16 cellular contexts compared by ENCODE assay signal in the genomic region with DNA sequence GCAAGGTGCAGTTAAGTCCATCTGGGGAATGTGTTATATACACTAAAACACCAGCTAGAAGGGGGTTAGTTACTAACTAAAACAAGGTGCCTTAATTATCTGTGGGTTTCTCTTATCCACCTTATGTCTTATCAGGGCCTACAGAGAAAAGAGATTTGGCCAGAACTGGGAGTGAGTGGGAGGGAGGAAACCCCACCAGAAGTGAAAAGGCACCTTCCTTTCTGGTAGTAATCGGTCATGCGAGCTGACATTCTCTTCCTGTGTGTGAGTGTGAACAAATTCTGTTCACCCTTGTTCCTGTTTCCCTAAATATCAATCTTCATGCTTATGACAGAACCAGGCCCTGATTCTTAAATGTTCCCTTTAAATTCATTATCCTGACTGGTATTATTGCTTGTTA. TPM values are rescaled to one million over a fixed set of nuclear protein-coding genes. Genes with fewer than 3 reads are reported as not detected.
DNase-seq lines count a peak whose midpoint lies in the region; ATAC-seq, FAIRE-seq and TF ChIP-seq lines count a peak whose summit lies in the region.
"Had no signal": no experiment of that assay in that cellular context is flagged by ENCODE, and none has a peak within 500 bp of the region (broad histone marks: within the 10 kb centered on the region; RNA-seq: fewer than 3 reads in every experiment).

No MANE protein-coding gene starts in this region.

- H3K36me3 Mint-ChIP-seq in T-helper 17 cell (ENCODE audit: low read depth), result no peaks in the 10 kb centered on the region
- H3K36me3 Mint-ChIP-seq: CD8-positive, alpha-beta memory T cell had no signal

- H3K27ac Mint-ChIP-seq in T-helper 17 cell, result peak overlapping the region; percentile 74
- H3K27ac Mint-ChIP-seq: activated T-helper 17 cell treated with anti-CD3 and anti-CD28 coated beads, Interleukin-2, amount 50 U/mL, for 72 hours had no signal

- no peaks in the 10 kb centered on the region for H3K4me1 Mint-ChIP-seq in T-helper 17 cell

- FAIRE-seq in GM12892 (lab: Jason Lieb, UNC), result peak; percentile 90
- FAIRE-seq in urothelium cell line (lab: Jason Lieb, UNC), result no peak
- FAIRE-seq: colon had no signal

- no peak for TF ChIP-seq POLR2A in GM12892 (IDR thresholded peaks at IDR 0.05; ENCODE audit: low read depth, low read length)

- H3K4me3 Mint-ChIP-seq in T-helper 17 cell, result no peak overlapping the region
- H3K4me3 Mint-ChIP-seq: activated T-helper 17 cell treated with anti-CD3 and anti-CD28 coated beads, Interleukin-2, amount 50 U/mL, for 72 hours; CD8-positive, alpha-beta memory T cell had no signal

- peak; percentile 68 for ATAC-seq in GM19467 (IDR thresholded peaks at IDR 0.05; ENCODE audit: unreplicated experiment)
- ATAC-seq in HG03039 (IDR thresholded peaks at IDR 0.05; ENCODE audit: unreplicated experiment), result peak; percentile 71
- no peak for ATAC-seq in T-helper 17 cell
- ATAC-seq: activated T-helper 17 cell treated with anti-CD3 and anti-CD28 coated beads, Interleukin-2, amount 50 U/mL, for 72 hours; heart right ventricle; mucosa of descending colon had no signal

- no peaks in the 10 kb centered on the region for H3K27me3 Mint-ChIP-seq in T-helper 17 cell

- peak; percentile 14 for DNase-seq in GM12892 (ENCODE audit: insufficient read length)
- DNase-seq in T-helper 17 cell, result no peak
- no peak for DNase-seq in inferior parietal cortex (ENCODE audit: extremely low spot score)
- no peak for DNase-seq in urothelium cell line (ENCODE audit: low spot score)
- DNase-seq in stimulated activated naive CD4-positive, alpha-beta T cell treated with Interleukin-2 at 50 U/mL for 16 hours (lab: John Stamatoyannopoulos, UW), result no peak
- no peak for DNase-seq in DMS114 treated with DMSO at 0.1 percent for 48 hours (lab: John Stamatoyannopoulos, UW; ENCODE audit: unreplicated experiment)
- DNase-seq: CD8-positive, alpha-beta memory T cell; heart right ventricle; mucosa of descending colon; NCI-H446 treated with DMSO at 0.1 percent for 48 hours; sigmoid colon; T-helper 1 cell had no signal

- H3K9me3 ChIP-seq in T-helper 17 cell (ENCODE audit: control insufficient read depth, low read length, poor library complexity, severe bottlenecking), result no peaks in the 10 kb centered on the region
- H3K9me3 ChIP-seq: heart right ventricle, mucosa of descending colon, sigmoid colon had no signal

RNA-seq across cellular contexts. Expression of a gene that starts 43.5 kb away (rescaled TPM):
- polyA plus RNA-seq in GM12892 (2012; ENCODE audit: missing spikeins), result not detected
- total RNA-seq in T-helper 17 cell, result not detected
- total RNA-seq: activated T-helper 17 cell treated with anti-CD3 and anti-CD28 coated beads, Interleukin-2, amount 50 U/mL, for 72 hours; CD8-positive, alpha-beta memory T cell had no signal
- polyA plus RNA-seq: CD8-positive, alpha-beta memory T cell had no signal

RNA-seq across cellular contexts. Expression of a gene that starts 44.4 kb away (rescaled TPM):
- polyA plus RNA-seq in GM12892 (2012; ENCODE audit: missing spikeins), result 0.87 TPM
- 1 to 10 TPM in 1 of 2 donors, under 1 TPM in 1; 0.20 to 8.2 TPM for total RNA-seq in T-helper 17 cell
- total RNA-seq: activated T-helper 17 cell treated with anti-CD3 and anti-CD28 coated beads, Interleukin-2, amount 50 U/mL, for 72 hours; CD8-positive, alpha-beta memory T cell had no signal
- polyA plus RNA-seq: CD8-positive, alpha-beta memory T cell had no signal

RNA-seq across cellular contexts. Expression of a gene that starts 50.9 kb away (rescaled TPM):
- polyA plus RNA-seq in GM12892 (2012; ENCODE audit: missing spikeins), result 0.28 TPM
- 1 to 10 TPM in 1 of 2 donors, under 1 TPM in 1; 0.68 to 1.2 TPM for total RNA-seq in T-helper 17 cell
- total RNA-seq: activated T-helper 17 cell treated with anti-CD3 and anti-CD28 coated beads, Interleukin-2, amount 50 U/mL, for 72 hours had no signal
